Comparison of ENCODE assay signal across 17 cellular contexts in genomic region chr22:24361976-24362646, GRCh38.
DNase-seq lines count a peak whose midpoint lies in the region; ATAC-seq and TF ChIP-seq lines count a peak whose summit lies in the region.
"Had no signal": no experiment of that assay in that cellular context is flagged by ENCODE, and none has a peak within 500 bp of the region (broad histone marks: within the 10 kb centered on the region; RNA-seq: fewer than 3 reads in every experiment).

No MANE protein-coding gene starts in this region.

- peak overlapping the region in 2 of 3 donors; percentile 21 to 51 for H3K27ac Mint-ChIP-seq in CD4-positive, CD25-positive, alpha-beta regulatory T cell
- peak overlapping the region; percentile 18 for H3K27ac Mint-ChIP-seq in activated T-helper 17 cell treated with anti-CD3 and anti-CD28 coated beads, Interleukin-2, amount 50 U/mL, for 72 hours
- peak overlapping the region; percentile 75 for H3K27ac Mint-ChIP-seq in nephron progenitor cell

- H3K36me3 ChIP-seq in CD4-positive, CD25-positive, alpha-beta regulatory T cell (ENCODE audit: control insufficient read depth, insufficient read depth, low read length), result peaks cover 52% of the 10 kb centered on the region

- no peaks in the 10 kb centered on the region for H3K9me3 Mint-ChIP-seq in CD4-positive, CD25-positive, alpha-beta regulatory T cell
- H3K9me3 Mint-ChIP-seq in activated T-helper 17 cell treated with anti-CD3 and anti-CD28 coated beads, Interleukin-2, amount 50 U/mL, for 72 hours, result no peaks in the 10 kb centered on the region
- no peaks in the 10 kb centered on the region for H3K9me3 Mint-ChIP-seq in nephron progenitor cell
- H3K9me3 Mint-ChIP-seq: CD4-positive, alpha-beta memory T cell had no signal

- TF ChIP-seq CTCF in C4-2B (conservative IDR thresholded peaks at IDR 0.05), result no peak
- no peak for TF ChIP-seq CTCF in nephron progenitor cell (IDR thresholded peaks at IDR 0.05)

- H3K4me1 Mint-ChIP-seq in CD4-positive, CD25-positive, alpha-beta regulatory T cell, result peaks cover 0 to 14% (median 3%) of the 10 kb centered on the region in 4 donors
- no peaks in the 10 kb centered on the region for H3K4me1 Mint-ChIP-seq in activated T-helper 17 cell treated with anti-CD3 and anti-CD28 coated beads, Interleukin-2, amount 50 U/mL, for 72 hours
- no peaks in the 10 kb centered on the region for H3K4me1 Mint-ChIP-seq in nephron progenitor cell

- DNase-seq in CD4-positive, CD25-positive, alpha-beta regulatory T cell, result no peak
- DNase-seq in nephron progenitor cell, result no peak
- no peak for DNase-seq in effector CD8-positive, alpha-beta T cell (lab: John Stamatoyannopoulos, UW)
- DNase-seq in DMS53 treated with DMSO at 0.1 percent for 48 hours (lab: John Stamatoyannopoulos, UW; ENCODE audit: unreplicated experiment), result no peak
- DNase-seq in SKM-1 treated with dmso at 0.1 percent for 144 hours (lab: John Stamatoyannopoulos, UW; ENCODE audit: unreplicated experiment), result no peak
- DNase-seq: CD4-positive, alpha-beta memory T cell; KG1; NCI-H1092 treated with DMSO at 0.1 percent for 48 hours; NCI-H146; NCI-H2029; NCI-H226; NCI-H774; OCI-M1; SJCRH30 had no signal

- H3K4me3 Mint-ChIP-seq in CD4-positive, CD25-positive, alpha-beta regulatory T cell, result no peak overlapping the region
- no peak overlapping the region for H3K4me3 Mint-ChIP-seq in activated T-helper 17 cell treated with anti-CD3 and anti-CD28 coated beads, Interleukin-2, amount 50 U/mL, for 72 hours
- no peak overlapping the region for H3K4me3 Mint-ChIP-seq in nephron progenitor cell
- H3K4me3 Mint-ChIP-seq: CD4-positive, alpha-beta memory T cell had no signal

- H3K4me3 ChIP-seq in CD4-positive, CD25-positive, alpha-beta regulatory T cell (ENCODE audit: low read depth, low read length), result no peak overlapping the region
- H3K4me3 ChIP-seq: SJCRH30 had no signal

- no peak for ATAC-seq in CD4-positive, CD25-positive, alpha-beta regulatory T cell (ENCODE audit: low read depth in 2 of 2)
- no peak for ATAC-seq in activated T-helper 17 cell treated with anti-CD3 and anti-CD28 coated beads, Interleukin-2, amount 50 U/mL, for 72 hours (replicated peaks)
- no peak for ATAC-seq in activated CD4-positive, CD25-positive, alpha-beta regulatory T cell treated with anti-CD3 and anti-CD28 coated beads, Interleukin-2, amount 50 U/mL, for 24 hours

- H3K36me3 Mint-ChIP-seq in CD4-positive, CD25-positive, alpha-beta regulatory T cell, result peaks cover 52% of the 10 kb centered on the region
- peaks cover 89% of the 10 kb centered on the region for H3K36me3 Mint-ChIP-seq in activated T-helper 17 cell treated with anti-CD3 and anti-CD28 coated beads, Interleukin-2, amount 50 U/mL, for 72 hours (ENCODE audit: low read depth)
- peaks cover 62% of the 10 kb centered on the region for H3K36me3 Mint-ChIP-seq in nephron progenitor cell (ENCODE audit: low read depth)

- H3K27ac ChIP-seq in C4-2B, result peak overlapping the region; percentile 62
- no peak overlapping the region for H3K27ac ChIP-seq in CD4-positive, CD25-positive, alpha-beta regulatory T cell (ENCODE audit: insufficient read depth, low read length, poor library complexity, severe bottlenecking)
- H3K27ac ChIP-seq: SJCRH30 had no signal

- H3K4me1 ChIP-seq in CD4-positive, CD25-positive, alpha-beta regulatory T cell (ENCODE audit: control insufficient read depth, insufficient read depth, low read length, poor library complexity, severe bottlenecking), result no peaks in the 10 kb centered on the region

- H3K9me3 ChIP-seq in CD4-positive, CD25-positive, alpha-beta regulatory T cell (ENCODE audit: control insufficient read depth in 2 of 2, low read length in 2 of 2), result no peaks in the 10 kb centered on the region
- H3K9me3 ChIP-seq: SJCRH30 had no signal

- no peaks in the 10 kb centered on the region for H3K27me3 ChIP-seq in CD4-positive, CD25-positive, alpha-beta regulatory T cell (ENCODE audit: control insufficient read depth, insufficient read depth, low read length)
- H3K27me3 ChIP-seq: SJCRH30 had no signal

- no peaks in the 10 kb centered on the region for H3K27me3 Mint-ChIP-seq in CD4-positive, CD25-positive, alpha-beta regulatory T cell
- H3K27me3 Mint-ChIP-seq in activated T-helper 17 cell treated with anti-CD3 and anti-CD28 coated beads, Interleukin-2, amount 50 U/mL, for 72 hours, result no peaks in the 10 kb centered on the region
- H3K27me3 Mint-ChIP-seq in nephron progenitor cell (ENCODE audit: low read depth, poor library complexity), result no peaks in the 10 kb centered on the region
- H3K27me3 Mint-ChIP-seq: CD4-positive, alpha-beta memory T cell had no signal

Comparison
In these comparisons a context has a peak if more than half of its experiments do, and no peak if none do; other contexts are left out.
1. H3K27ac Mint-ChIP-seq: peak in every context shown above with its lines; median percentile 75 in nephron progenitor cell; 36 in CD4-positive, CD25-positive, alpha-beta regulatory T cell; 18 in activated T-helper 17 cell treated with anti-CD3 and anti-CD28 coated beads, Interleukin-2, amount 50 U/mL, for 72 hours.